20 cellular contexts compared by ENCODE assay signal in the genomic region with DNA sequence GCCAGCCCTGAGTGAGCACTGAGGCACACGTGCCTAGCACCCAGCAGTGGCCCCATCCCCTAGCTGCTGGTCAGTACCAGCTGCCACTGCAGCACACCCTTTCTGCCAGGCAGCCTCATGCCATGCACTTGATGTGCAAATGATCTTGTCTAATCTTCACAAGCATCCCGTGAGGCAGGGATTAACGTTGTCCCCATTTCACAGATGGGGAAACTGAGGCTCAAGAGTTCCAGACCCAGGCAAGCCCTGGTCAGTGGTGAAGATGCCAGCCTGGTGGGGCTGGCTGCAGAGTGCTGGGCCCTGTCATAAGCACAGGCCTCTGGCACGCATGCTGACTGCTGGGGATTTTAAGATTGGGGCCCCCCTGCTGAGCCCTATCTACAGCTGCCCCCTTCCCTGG. TPM values are rescaled to one million over a fixed set of nuclear protein-coding genes. Genes with fewer than 3 reads are reported as not detected.
A peak's percentile ranks its signal among the peaks of the same experiment; 100 is the strongest.
DNase-seq lines count a peak whose midpoint lies in the region; ATAC-seq, FAIRE-seq and TF ChIP-seq lines count a peak whose summit lies in the region.
"Had no signal": no experiment of that assay in that cellular context is flagged by ENCODE, and none has a peak within 500 bp of the region (broad histone marks: within the 10 kb centered on the region; RNA-seq: fewer than 3 reads in every experiment).

No MANE protein-coding gene starts in this region.

- H3K4me3 Mint-ChIP-seq in endothelial cell (ENCODE audit: unreplicated experiment): peak overlapping the region; percentile 50

- FAIRE-seq in D721Med (lab: Jason Lieb, UNC): no peak
- FAIRE-seq: GM12878, GM18507 had no signal

- TF ChIP-seq CTCF in RWPE1 (conservative IDR thresholded peaks at IDR 0.05; ENCODE audit: low read depth) (no peak), endothelial cell (IDR thresholded peaks at IDR 0.05; ENCODE audit: unreplicated experiment) (no peak), neutrophil (IDR thresholded peaks at IDR 0.05) (no peak), D721Med (IDR thresholded peaks at IDR 0.05; ENCODE audit: insufficient read depth, missing control alignments) (no peak)

- no peaks in the 10 kb centered on the region for H3K36me3 ChIP-seq in neutrophil
- H3K36me3 ChIP-seq: BLaER1, MG63 had no signal

- CTCF ChIA-PET in RWPE1 (lab: Yijun Ruan, JAX): interaction anchor here (0.5 to 12.4 kb wide), 4 partner anchors 36 to 474 kb away, joined by 5 to 324 read pairs (median 14); a partner anchor contains a TSS

- POLR2A ChIA-PET in RWPE1 (lab: Yijun Ruan, JAX; ENCODE audit: low non-redundant PET): no interaction called here

- ATAC-seq in Right ventricle myocardium inferior (no peak), left cardiac atrium (no peak), GM18868 (IDR thresholded peaks at IDR 0.05; ENCODE audit: unreplicated experiment) (no peak)
- ATAC-seq: GM12878, PC-3 had no signal

- H3K27ac Mint-ChIP-seq in endothelial cell (ENCODE audit: unreplicated experiment): no peak overlapping the region
- H3K27ac Mint-ChIP-seq: H9 had no signal

- no peaks in the 10 kb centered on the region for H3K9me3 ChIP-seq in neutrophil
- H3K9me3 ChIP-seq: BLaER1, Caco-2, MG63 had no signal

- peaks cover 16% of the 10 kb centered on the region for H3K4me1 Mint-ChIP-seq in endothelial cell (ENCODE audit: unreplicated experiment)

- H3K4me1 ChIP-seq in neutrophil (ENCODE audit: control insufficient read depth in 1 of 2, insufficient read depth in 1 of 2, low read depth in 1 of 2, low read length in 1 of 2): peaks cover 30 to 34% of the 10 kb centered on the region in 2 experiments

- H3K27ac ChIP-seq in RWPE1 (peak overlapping the region; percentile 94), neutrophil (peak overlapping the region; percentile 1)

- peaks cover 42% of the 10 kb centered on the region for H3K27me3 ChIP-seq in neutrophil
- H3K27me3 ChIP-seq: BLaER1, MG63 had no signal

- H3K9me3 Mint-ChIP-seq in endothelial cell (ENCODE audit: unreplicated experiment): no peaks in the 10 kb centered on the region

- H3K36me3 Mint-ChIP-seq in endothelial cell (ENCODE audit: low read depth, unreplicated experiment): no peaks in the 10 kb centered on the region

- intact Hi-C loops in Right ventricle myocardium inferior (cut with DNase I): loop anchor here (10.0 kb wide), 2 partner anchors 589 to 699 kb away; a partner anchor contains a TSS
- intact Hi-C loops in left cardiac atrium (cut with DNase I): loop anchor here (10.0 kb wide), 2 partner anchors 579 to 699 kb away; no protein-coding TSS in a partner anchor

- no peak overlapping the region for H3K4me3 ChIP-seq in neutrophil (ENCODE audit: low read depth in 1 of 2, low read length in 1 of 2)
- H3K4me3 ChIP-seq: BLaER1, GM12878, MG63 had no signal

- peaks cover 3% of the 10 kb centered on the region for H3K27me3 Mint-ChIP-seq in endothelial cell (ENCODE audit: unreplicated experiment)

- peak; percentile 14 for DNase-seq in Right ventricle myocardium inferior (ENCODE audit: missing footprints)
- no peak for DNase-seq in left cardiac atrium
- DNase-seq in RWPE1 (ENCODE audit: low spot score): no peak
- no peak for DNase-seq in endothelial cell (ENCODE audit: low spot score)
- no peak for DNase-seq in RKO (ENCODE audit: low spot score)
- DNase-seq in D721Med (ENCODE audit: insufficient read length, low spot score): no peak
- DNase-seq: Caco-2; H9; MG63; NCI-H1105; NCI-H1694 treated with DMSO at 0.1 percent for 48 hours; NCI-H345; NCI-H69; NK-92 treated with Interleukin-12 subunit alpha and Interleukin-12 subunit beta, amount 100 ng/mL, for 24 hours; PC-3 had no signal

RNA-seq across cellular contexts. Expression of a gene that starts 8.4 kb away (rescaled TPM):
- 40.0 TPM for total RNA-seq in Right ventricle myocardium inferior
- 10 to 100 TPM; 23.3 to 44.2 TPM for total RNA-seq in left cardiac atrium
- total RNA-seq in endothelial cell (ENCODE audit: unreplicated experiment): 25.3 TPM

RNA-seq across cellular contexts. Expression of a gene that starts 35.3 kb away (rescaled TPM):
- total RNA-seq in Right ventricle myocardium inferior (0.65 TPM), left cardiac atrium (1 to 10 TPM; 2.2 to 3.4 TPM), endothelial cell (ENCODE audit: unreplicated experiment) (8.1 TPM)
